In genomic region chr2:113201496-113202304, GRCh38 we compare ENCODE assay signal across 26 cellular contexts. TPM values are rescaled to one million over a fixed set of nuclear protein-coding genes. Genes with fewer than 3 reads are reported as not detected.
DNase-seq lines count a peak whose midpoint lies in the region; ATAC-seq and TF ChIP-seq lines count a peak whose summit lies in the region.
"Had no signal": no experiment of that assay in that cellular context is flagged by ENCODE, and none has a peak within 500 bp of the region (broad histone marks: within the 10 kb centered on the region; RNA-seq: fewer than 3 reads in every experiment).

No MANE protein-coding gene starts in this region.

- H4K91ac ChIP-seq in IMR-90 (ENCODE audit: insufficient read depth, low read depth, low read length) = no peak overlapping the region

- peaks cover 7% of the 10 kb centered on the region for H3K4me1 Mint-ChIP-seq in T-helper 2 cell treated with Interferon-gamma antibody and Interleukin-4, amounts not matched to agents 5 μg/mL and 100 μg/mL, for 36 hours (ENCODE audit: low read depth)

- H3K18ac ChIP-seq in IMR-90 (ENCODE audit: low read depth, low read length) = no peak overlapping the region

- H3K27ac Mint-ChIP-seq in T-helper 2 cell treated with Interferon-gamma antibody and Interleukin-4, amounts not matched to agents 5 μg/mL and 100 μg/mL, for 36 hours = peak overlapping the region; percentile 5
- H3K27ac Mint-ChIP-seq: HFFc6 had no signal

- in situ Hi-C loops in IMR-90 (cut with MboI; ENCODE audit: low sequenced_read_pairs) = no loop called here

- H3K36me3 Mint-ChIP-seq in T-helper 2 cell treated with Interferon-gamma antibody and Interleukin-4, amounts not matched to agents 5 μg/mL and 100 μg/mL, for 36 hours (ENCODE audit: low read depth) = peaks cover 48% of the 10 kb centered on the region

- no peak overlapping the region for H3K56ac ChIP-seq in IMR-90 (ENCODE audit: extremely low read depth, insufficient read depth, low read length)

- H3K79me1 ChIP-seq in IMR-90 (ENCODE audit: low read depth in 1 of 2, low read length in 2 of 2) = no peaks in the 10 kb centered on the region

- H3K14ac ChIP-seq in IMR-90 (replicated peaks; ENCODE audit: low read depth, low read length) = no peak overlapping the region

- H2AK5ac ChIP-seq in IMR-90 (ENCODE audit: low read depth, low read length) = no peak overlapping the region

- no peak overlapping the region for H3K23ac ChIP-seq in IMR-90 (ENCODE audit: low read depth, low read length)

- H3K9ac ChIP-seq in IMR-90 (ENCODE audit: low read depth, low read length) = no peak overlapping the region

- no peak overlapping the region for H2BK5ac ChIP-seq in IMR-90 (ENCODE audit: low read depth, low read length, poor library complexity, severe bottlenecking)

- TF ChIP-seq CTCF in IMR-90 (conservative IDR thresholded peaks at IDR 0.05; ENCODE audit: low read depth, low read length) (no peak), esophagus squamous epithelium (IDR thresholded peaks at IDR 0.05) (no peak), spleen (IDR thresholded peaks at IDR 0.05 in 8 of 11, conservative IDR thresholded peaks at IDR 0.05 in 3 of 11) (no peak)

- H3K4me2 ChIP-seq in IMR-90 (ENCODE audit: low read depth, low read length) = no peak overlapping the region

- no peak overlapping the region for H3K4me3 Mint-ChIP-seq in T-helper 2 cell treated with Interferon-gamma antibody and Interleukin-4, amounts not matched to agents 5 μg/mL and 100 μg/mL, for 36 hours
- H3K4me3 Mint-ChIP-seq: HFFc6 had no signal

- peaks cover 11% of the 10 kb centered on the region; the same call in 1 of the 2 replicates for H3K27me3 ChIP-seq in IMR-90 (ENCODE audit: control insufficient read depth, insufficient read depth, low read length)
- H3K27me3 ChIP-seq in esophagus squamous epithelium = no peaks in the 10 kb centered on the region
- no peaks in the 10 kb centered on the region for H3K27me3 ChIP-seq in spleen (replicated peaks in 1 of 7)
- H3K27me3 ChIP-seq: MG63, SJCRH30, tibial artery had no signal

- H4K8ac ChIP-seq in IMR-90 (ENCODE audit: low read depth in 2 of 2, low read length in 2 of 2) = no peak overlapping the region

- H3K4me1 ChIP-seq in IMR-90 (ENCODE audit: control insufficient read depth, insufficient read depth, low read length) = no peaks in the 10 kb centered on the region
- peaks cover 11 to 61% (median 19%) of the 10 kb centered on the region in 3 donors for H3K4me1 ChIP-seq in esophagus squamous epithelium
- H3K4me1 ChIP-seq in spleen = peaks cover 3 to 42% (median 24%) of the 10 kb centered on the region in 6 donors

- no TSS peak for BruUV-seq in IMR-90 (replicated peaks; lab: Mats Ljungman, UMichigan)

- ATAC-seq in IMR-90 (ENCODE audit: low read depth) (no peak), GM19351 (IDR thresholded peaks at IDR 0.05; ENCODE audit: unreplicated experiment) (no peak), HG02884 (IDR thresholded peaks at IDR 0.05; ENCODE audit: unreplicated experiment) (no peak)
- ATAC-seq: Panc1 had no signal

- CTCF ChIA-PET in IMR-90 (lab: Yijun Ruan, JAX) = no interaction called here

- no peak overlapping the region for H2BK120ac ChIP-seq in IMR-90 (ENCODE audit: low read depth, low read length)

- POLR2A ChIA-PET in IMR-90 (lab: Charles Lee; ENCODE audit: unreplicated experiment) = no interaction called here

- intact Hi-C loops in IMR-90 (cut with micrococcal nuclease) (loop anchor here (5.0 kb wide), 1 partner anchor 191 kb away; no protein-coding TSS in a partner anchor), esophagus squamous epithelium (cut with DNase I) (no loop called here), spleen (cut with DNase I; ENCODE audit: low total_unique reads) (loop anchor here (5.0 to 10.0 kb wide), 2 partner anchors 53 to 166 kb away; no protein-coding TSS in a partner anchor)

- H3K27ac ChIP-seq in IMR-90 (ENCODE audit: insufficient read depth, low read length) = no peak overlapping the region
- H3K27ac ChIP-seq in esophagus squamous epithelium = peak overlapping the region in 3 of 4 donors; percentile 20 to 95 (median 94)
- no peak overlapping the region for H3K27ac ChIP-seq in spleen
- H3K27ac ChIP-seq: 22Rv1, SJCRH30, tibial artery had no signal

- H3K4me3 ChIP-seq in IMR-90 (ENCODE audit: insufficient read depth, low read depth, low read length) (no peak overlapping the region), esophagus squamous epithelium (no peak overlapping the region), spleen (no peak overlapping the region)
- H3K4me3 ChIP-seq: GM12878, lung, MG63, SJCRH30, tibial artery had no signal

- H3K9me3 Mint-ChIP-seq in T-helper 2 cell treated with Interferon-gamma antibody and Interleukin-4, amounts not matched to agents 5 μg/mL and 100 μg/mL, for 36 hours = no peaks in the 10 kb centered on the region
- H3K9me3 Mint-ChIP-seq: HFFc6 had no signal

- TF ChIP-seq POLR2A in IMR-90 (IDR thresholded peaks at IDR 0.05; ENCODE audit: low read depth, low read length) (no peak), esophagus squamous epithelium (IDR thresholded peaks at IDR 0.05) (no peak), spleen (IDR thresholded peaks at IDR 0.05) (no peak)

- no peak overlapping the region for H3K4ac ChIP-seq in IMR-90 (ENCODE audit: low read depth, low read length)

- dilution Hi-C loops in IMR-90 (cut with HindIII; ENCODE audit: low sequenced_read_pairs, unreplicated experiment) = no loop called here

- H3K9me3 ChIP-seq in IMR-90 (ENCODE audit: control insufficient read depth, insufficient read depth, low read length) (no peaks in the 10 kb centered on the region), esophagus squamous epithelium (no peaks in the 10 kb centered on the region), spleen (no peaks in the 10 kb centered on the region)
- H3K9me3 ChIP-seq: Caco-2, MG63, SJCRH30, tibial artery had no signal

- no peak for DNase-seq in T-helper 2 cell treated with Interferon-gamma antibody and Interleukin-4, amounts not matched to agents 5 μg/mL and 100 μg/mL, for 36 hours (ENCODE audit: low spot score)
- no peak for DNase-seq in T-helper 2 cell
- no peak for DNase-seq in IMR-90
- DNase-seq in esophagus squamous epithelium (lab: John Stamatoyannopoulos, UW) = no peak
- DNase-seq in spleen = peak; percentile 76
- DNase-seq in NCI-H1694 (lab: John Stamatoyannopoulos, UW) = no peak
- DNase-seq: activated CD4-positive, alpha-beta T cell treated with anti-CD3 and anti-CD28 coated beads for 4 hours; cerebellar nuclear complex; DND-41; effector CD4-positive, alpha-beta T cell; hippocampal formation; MG63; NCI-H1417 treated with DMSO at 0.1 percent for 48 hours; NCI-H510A treated with DMSO at 0.1 percent for 48 hours; small intestine; stimulated activated naive CD4-positive, alpha-beta T cell treated with Interleukin-2 at 50 U/mL for 16 hours had no signal

- no peak overlapping the region for H4K5ac ChIP-seq in IMR-90 (ENCODE audit: low read depth, low read length)

- no peak for TF ChIP-seq RAD21 in IMR-90 (IDR thresholded peaks at IDR 0.05; ENCODE audit: low read length)

- WGBS in IMR-90 (ENCODE audit: extremely low coverage in 2 of 2, insufficient read length in 1 of 2), 2 experiments = no CpG with 5 or more reads among the region's 8 CpGs
- 68% methylated on average over 5 of the region's 8 CpGs; no CpG with 5 or more reads in 1 of the 2 donors for WGBS in esophagus squamous epithelium, 2 donors
- WGBS in spleen, 5 donors = 90 to 95% (median 90%) methylated on average over 8 of the region's 8 CpGs

- no peaks in the 10 kb centered on the region for H3K27me3 Mint-ChIP-seq in T-helper 2 cell treated with Interferon-gamma antibody and Interleukin-4, amounts not matched to agents 5 μg/mL and 100 μg/mL, for 36 hours (ENCODE audit: low read depth)

- peak overlapping the region; percentile 66 for H2AK9ac ChIP-seq in IMR-90 (replicated peaks; ENCODE audit: low read depth, low read length, poor library complexity)

- H3K9me1 ChIP-seq in IMR-90 (ENCODE audit: insufficient read depth, low read length) = no peaks in the 10 kb centered on the region; the same call in 1 of the 2 replicates

- H2BK20ac ChIP-seq in IMR-90 (ENCODE audit: low read depth, low read length) = no peak overlapping the region

- H4K20me1 ChIP-seq in IMR-90 (ENCODE audit: insufficient read depth, low read length) = no peaks in the 10 kb centered on the region

- no peaks in the 10 kb centered on the region for H3K36me3 ChIP-seq in IMR-90 (ENCODE audit: control insufficient read depth, insufficient read depth, low read length)
- peaks cover 0 to 43% (median 4%) of the 10 kb centered on the region in 3 donors for H3K36me3 ChIP-seq in esophagus squamous epithelium
- peaks cover 0 to 66% (median 48%) of the 10 kb centered on the region in 6 donors for H3K36me3 ChIP-seq in spleen
- H3K36me3 ChIP-seq: MG63, SJCRH30 had no signal

- H2AFZ ChIP-seq in IMR-90 (replicated peaks; ENCODE audit: low read length, poor library complexity) = no peak overlapping the region

- no peak overlapping the region for H2BK15ac ChIP-seq in IMR-90 (ENCODE audit: low read depth, low read length)

TF ChIP-seq in IMR-90, 13 proteins besides CTCF, POLR2A, EP300 and RAD21:
- TF ChIP-seq NFE2L2 (IDR thresholded peaks at IDR 0.05; ENCODE audit: low read depth, low read length) (no peak), MXI1 (IDR thresholded peaks at IDR 0.05; ENCODE audit: borderline replicate concordance, low read depth, low read length) (no peak)
TF ChIP-seq in IMR-90: peak in this region for 0.

RNA-seq across cellular contexts. Expression of gene PSD4, which starts 27.9 kb away (rescaled TPM):
- total RNA-seq in IMR-90 (2012; rRNA removed) = 0.28 and 0.36 TPM in 2 replicates
- 0.55 and 0.70 TPM in 2 replicates for polyA plus RNA-seq in IMR-90 (2012; rRNA removed)
- 0.48 and 0.76 TPM in 2 replicates for polyA plus RNA-seq in IMR-90 (2012; cell fraction: cytosol; rRNA removed)
- 0.66 and 0.72 TPM in 2 replicates for polyA plus RNA-seq in IMR-90 (2012; cell fraction: nucleus; rRNA removed; ENCODE audit: low replicate concordance)
- 10 to 100 TPM; 25.1 to 62.5 (median 50.2) TPM for total RNA-seq in esophagus squamous epithelium
- 100 to 1,000 TPM in 4 of 7 donors, 10 to 100 TPM in 3; 73.1 to 154 (median 106) TPM for total RNA-seq in spleen
- polyA plus RNA-seq in spleen = 10 to 100 TPM; 43.9 to 75.8 (median 74.3) TPM

Comparison
In these comparisons a context has a peak if more than half of its experiments do, and no peak if none do; other contexts are left out.
1. H3K27ac ChIP-seq: peak in esophagus squamous epithelium (3 of 4); none in IMR-90 (single experiment) and spleen (0 of 8).
2. RNA of gene PSD4, which starts 27.9 kb away (total RNA-seq): 73.1 to 154 TPM in spleen and 25.1 to 62.5 TPM in esophagus squamous epithelium; 0.28 to 0.36 TPM in IMR-90; every median in the first group is over 10 times any median in the second.